ENCODE assay signal across 1 cellular context in genomic region chr6:31180500-31180899, GRCh38.
TF ChIP-seq lines count a peak whose summit lies in the region.

No MANE protein-coding gene starts in this region.

TF ChIP-seq in HCT116, 20 proteins besides CTCF, POLR2A, EP300 and RAD21 (continued from another document):
- no peak for TF ChIP-seq CEBPB (IDR thresholded peaks at IDR 0.05; ENCODE audit: low read depth)
- TF ChIP-seq CBX3 (IDR thresholded peaks at IDR 0.05; ENCODE audit: low read depth), result no peak
- TF ChIP-seq EGR1 (IDR thresholded peaks at IDR 0.05; ENCODE audit: low read depth), result no peak
- no peak for TF ChIP-seq JUND (IDR thresholded peaks at IDR 0.05)
- TF ChIP-seq ELF1 (IDR thresholded peaks at IDR 0.05; ENCODE audit: borderline replicate concordance, low read depth), result no peak
- TF ChIP-seq ZFX (IDR thresholded peaks at IDR 0.05), result no peak
- no peak for TF ChIP-seq TCF7L2 (IDR thresholded peaks at IDR 0.05; ENCODE audit: borderline replicate concordance, extremely low read depth, insufficient read depth, insufficient read length)
